2 cellular contexts compared by ENCODE assay signal in the genomic region with DNA sequence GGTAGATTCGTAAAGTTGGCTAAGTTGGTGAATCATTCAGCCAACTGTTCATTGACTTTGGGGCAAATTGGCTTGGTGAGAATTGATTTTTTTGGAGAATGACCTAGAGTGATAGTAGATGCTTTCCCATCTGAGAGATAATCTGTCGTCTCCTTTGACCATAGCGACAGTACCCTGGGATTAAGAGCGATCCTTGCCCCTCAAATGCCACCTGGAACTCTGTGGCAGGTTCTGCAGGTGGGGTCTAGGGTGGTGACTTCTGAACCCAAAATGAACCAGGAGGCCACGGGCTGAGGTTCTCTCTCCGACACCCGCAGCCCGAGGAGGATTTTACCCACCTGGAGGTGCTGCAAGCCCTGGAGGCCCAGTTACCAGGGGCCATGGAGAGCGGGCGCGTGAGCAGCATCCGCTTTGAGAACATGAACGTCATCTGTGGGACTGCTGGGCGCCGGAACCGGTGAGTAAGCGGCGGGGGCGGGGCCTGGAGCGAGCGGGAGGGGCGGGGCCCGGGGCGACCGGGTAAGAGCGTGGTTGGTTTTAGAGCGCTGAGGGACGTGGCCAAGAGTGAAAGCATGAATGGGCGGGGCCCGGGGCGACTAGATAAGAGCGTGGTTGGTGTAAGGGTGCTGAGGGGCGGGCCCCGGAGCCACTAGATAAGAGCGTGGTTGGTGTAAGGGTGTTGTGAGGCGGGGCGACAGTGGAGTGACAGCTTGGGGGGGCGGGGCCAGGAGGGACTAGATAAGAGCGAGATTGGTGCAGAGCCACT.
A peak's percentile ranks its signal among the peaks of the same experiment; 100 is the strongest.
TF ChIP-seq lines count a peak whose summit lies in the region.

No MANE protein-coding gene starts in this region.

TF ChIP-seq in HCT116, 20 proteins besides CTCF, POLR2A, EP300 and RAD21:
- TF ChIP-seq SP1 (IDR thresholded peaks at IDR 0.05; ENCODE audit: low read depth): peak; percentile 93
- no peak for TF ChIP-seq REST (IDR thresholded peaks at IDR 0.05; ENCODE audit: low read depth)
- TF ChIP-seq POLR2AphosphoS5 (IDR thresholded peaks at IDR 0.05; ENCODE audit: low read depth, low read length): peak; percentile 78
- peak; percentile 56 for TF ChIP-seq MAX (IDR thresholded peaks at IDR 0.05)
- no peak for TF ChIP-seq ZFX (IDR thresholded peaks at IDR 0.05)
- TF ChIP-seq JUND (IDR thresholded peaks at IDR 0.05): no peak
- TF ChIP-seq ATF3 (IDR thresholded peaks at IDR 0.05): no peak
- TF ChIP-seq FOSL1 (IDR thresholded peaks at IDR 0.05; ENCODE audit: low read depth): no peak; the same call in 1 of the 2 replicates
- peak; percentile 48 for TF ChIP-seq YY1 (IDR thresholded peaks at IDR 0.05; ENCODE audit: extremely low read depth, insufficient replicate concordance, low read depth, low read length)

TF ChIP-seq in H1, 55 proteins besides CTCF, POLR2A, EP300 and RAD21:
- TF ChIP-seq TAF7 (optimal IDR thresholded peaks at IDR 0.05; ENCODE audit: borderline replicate concordance, low read depth, low read length): peak; percentile 70
- peak; percentile 77 for TF ChIP-seq TBP (IDR thresholded peaks at IDR 0.05; ENCODE audit: low read depth, low read length)
- no peak for TF ChIP-seq NRF1 (IDR thresholded peaks at IDR 0.05; ENCODE audit: low read depth, low read length)
- peak; percentile 44; the same call in 1 of the 2 replicates for TF ChIP-seq SP2 (IDR thresholded peaks at IDR 0.05; ENCODE audit: low read length)
- TF ChIP-seq RBBP5 (IDR thresholded peaks at IDR 0.05; ENCODE audit: borderline replicate concordance, low read depth, low read length): no peak
- no peak for TF ChIP-seq JUN (IDR thresholded peaks at IDR 0.05; ENCODE audit: low read depth, low read length)
- TF ChIP-seq TCF12 (IDR thresholded peaks at IDR 0.05; ENCODE audit: low read depth, low read length): no peak
- no peak; the same call in 1 of the 2 replicates for TF ChIP-seq GABPA (IDR thresholded peaks at IDR 0.05; ENCODE audit: borderline replicate concordance, insufficient read depth, low read length)
- no peak for TF ChIP-seq EGR1 (IDR thresholded peaks at IDR 0.05; ENCODE audit: borderline replicate concordance, low read depth, low read length)
- no peak; the same call in 1 of the 2 replicates for TF ChIP-seq GTF2F1 (IDR thresholded peaks at IDR 0.05; ENCODE audit: borderline replicate concordance, low read depth, low read length)
- TF ChIP-seq RFX5 (IDR thresholded peaks at IDR 0.05; ENCODE audit: borderline replicate concordance, low read depth, low read length): no peak
- no peak for TF ChIP-seq RNF2 (IDR thresholded peaks at IDR 0.05; ENCODE audit: borderline replicate concordance, low read depth, low read length, missing control alignments, poor library complexity, severe bottlenecking)
- TF ChIP-seq KDM1A (IDR thresholded peaks at IDR 0.05; ENCODE audit: borderline replicate concordance, low read length): no peak
- peak; percentile 3 for TF ChIP-seq KDM4A (IDR thresholded peaks at IDR 0.05; ENCODE audit: low read depth, low read length, severe bottlenecking)
- peak; percentile 94 for TF ChIP-seq SP1 (IDR thresholded peaks at IDR 0.05; ENCODE audit: low read depth, low read length)
- TF ChIP-seq MAX (IDR thresholded peaks at IDR 0.05): peak; percentile 53; the same call in 1 of the 2 replicates
- TF ChIP-seq BRCA1 (IDR thresholded peaks at IDR 0.05; ENCODE audit: low read depth, low read length): no peak
- peak; percentile 59; the same call in 1 of the 2 replicates for TF ChIP-seq YY1 (IDR thresholded peaks at IDR 0.05; ENCODE audit: low read depth, low read length)
- TF ChIP-seq JUND (IDR thresholded peaks at IDR 0.05; ENCODE audit: low read length): peak; percentile 6; the same call in 1 of the 2 replicates
- TF ChIP-seq CREB1 (IDR thresholded peaks at IDR 0.05): peak; percentile 91
- TF ChIP-seq SRF (IDR thresholded peaks at IDR 0.05; ENCODE audit: low read depth, low read length): no peak
- TF ChIP-seq, protein P1, sequence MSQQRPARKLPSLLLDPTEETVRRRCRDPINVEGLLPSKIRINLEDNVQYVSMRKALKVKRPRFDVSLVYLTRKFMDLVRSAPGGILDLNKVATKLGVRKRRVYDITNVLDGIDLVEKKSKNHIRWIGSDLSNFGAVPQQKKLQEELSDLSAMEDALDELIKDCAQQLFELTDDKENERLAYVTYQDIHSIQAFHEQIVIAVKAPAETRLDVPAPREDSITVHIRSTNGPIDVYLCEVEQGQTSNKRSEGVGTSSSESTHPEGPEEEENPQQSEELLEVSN (IDR thresholded peaks at IDR 0.05): peak; percentile 14; the same call in 1 of the 2 replicates
- peak; percentile 87 for TF ChIP-seq TAF1 (IDR thresholded peaks at IDR 0.05; ENCODE audit: low read depth, low read length)
- peak; percentile 90; the same call in 1 of the 2 replicates for TF ChIP-seq POLR2AphosphoS5 (IDR thresholded peaks at IDR 0.05; ENCODE audit: low read depth, low read length)
- TF ChIP-seq MAFK (IDR thresholded peaks at IDR 0.05; ENCODE audit: low read depth, low read length): no peak
- peak; percentile 68 for TF ChIP-seq PHF8 (conservative IDR thresholded peaks at IDR 0.05; ENCODE audit: low read depth, low read length)
- TF ChIP-seq SP4 (IDR thresholded peaks at IDR 0.05; ENCODE audit: low read length): peak; percentile 95
